ENCODE assay signal across 36 cellular contexts in genomic region chr21:45931397-45931969, GRCh38.
"Had no signal": no experiment of that assay in that cellular context is flagged by ENCODE, and none has a peak within 500 bp of the region (broad histone marks: within the 10 kb centered on the region; RNA-seq: fewer than 3 reads in every experiment).

No MANE protein-coding gene starts in this region.

- H3K9me3 ChIP-seq: colonic mucosa, lower lobe of right lung had no signal

- DNase-seq: activated CD4-positive, alpha-beta T cell treated with anti-CD3 and anti-CD28 coated beads for 1 hour; activated CD8-positive, alpha-beta memory T cell treated with anti-CD3 and anti-CD28 coated beads, Interleukin-2, amount 10 ng/mL, durations not matched to agents 7 days and 5 days; activated CD8-positive, alpha-beta T cell treated with anti-CD3 and anti-CD28 coated beads, Interleukin-2, amount 10 ng/mL, durations not matched to agents 7 days and 5 days; activated effector memory CD4-positive, alpha-beta T cell treated with Interleukin-2 at 50 U/mL for 16 hours; activated naive CD4-positive, alpha-beta T cell treated with Interleukin-2 at 50 U/mL for 16 hours; activated naive CD8-positive, alpha-beta T cell treated with anti-CD3 and anti-CD28 coated beads, Interleukin-2, amount 10 ng/mL, durations not matched to agents 7 days and 5 days; cerebellar nuclear complex; colonic mucosa; effector CD8-positive, alpha-beta T cell; esophagus squamous epithelium; foreskin melanocyte; heart right ventricle; kidney glomerular epithelial cell; lower lobe of right lung; mesenchymal stem cell; naive thymus-derived CD8-positive, alpha-beta T cell; occipital lobe; right cardiac atrium; spleen; stimulated activated CD4-positive, alpha-beta T cell treated with anti-CD3 and anti-CD28 coated beads, Interleukin-4, amount 100 ng/mL, for 1 hour; T-helper 17 cell; T1000; trophoblast cell; uterus had no signal

- H3K36me3 Mint-ChIP-seq: activated CD8-positive, alpha-beta memory T cell treated with anti-CD3 and anti-CD28 coated beads, Interleukin-2, amount 10 ng/mL, durations not matched to agents 7 days and 5 days; activated naive CD8-positive, alpha-beta T cell treated with anti-CD3 and anti-CD28 coated beads, Interleukin-2, amount 10 ng/mL, durations not matched to agents 7 days and 5 days had no signal

- H3K4me1 Mint-ChIP-seq: activated naive CD8-positive, alpha-beta T cell treated with anti-CD3 and anti-CD28 coated beads, Interleukin-2, amount 10 ng/mL, durations not matched to agents 7 days and 5 days; brain; neural crest cell; stimulated activated effector memory CD8-positive, alpha-beta T cell treated with anti-CD3 and anti-CD28 coated beads, Interleukin-12 subunit alpha, Interleukin-12 subunit beta, amount 100 ng/mL, for 72 hours; WTC11 had no signal

- H3K4me3 ChIP-seq: ascending aorta, cardiac muscle cell, colonic mucosa, esophagus squamous epithelium, heart right ventricle, left lung, lower lobe of right lung, spleen, thoracic aorta, uterus had no signal

- H3K4me1 ChIP-seq: ascending aorta, colonic mucosa, esophagus squamous epithelium, heart right ventricle, left lung, lower lobe of right lung, spleen, uterus had no signal

- H3K36me3 ChIP-seq: ascending aorta, cardiac muscle cell, colonic mucosa, esophagus squamous epithelium, heart right ventricle, lower lobe of right lung, thoracic aorta, uterus had no signal

- H3K27me3 Mint-ChIP-seq: activated naive CD8-positive, alpha-beta T cell treated with anti-CD3 and anti-CD28 coated beads, Interleukin-2, amount 10 ng/mL, durations not matched to agents 7 days and 5 days; naive thymus-derived CD8-positive, alpha-beta T cell; stimulated activated naive CD8-positive, alpha-beta T cell treated with anti-CD3 and anti-CD28 coated beads, Interleukin-15, Interleukin-2, amounts not matched to agents 100 ng/mL and 50 ng/mL, for 24 hours had no signal

- H3K4me3 Mint-ChIP-seq: activated CD8-positive, alpha-beta memory T cell treated with anti-CD3 and anti-CD28 coated beads, Interleukin-2, amount 10 ng/mL, durations not matched to agents 7 days and 5 days; activated CD8-positive, alpha-beta T cell treated with anti-CD3 and anti-CD28 coated beads, Interleukin-2, amount 10 ng/mL, durations not matched to agents 7 days and 5 days; activated naive CD8-positive, alpha-beta T cell treated with anti-CD3 and anti-CD28 coated beads, Interleukin-2, amount 10 ng/mL, durations not matched to agents 7 days and 5 days; brain; naive thymus-derived CD8-positive, alpha-beta T cell; neural crest cell; stimulated activated effector memory CD8-positive, alpha-beta T cell treated with anti-CD3 and anti-CD28 coated beads, Interleukin-12 subunit alpha, Interleukin-12 subunit beta, amount 100 ng/mL, for 72 hours; stimulated activated naive CD8-positive, alpha-beta T cell treated with anti-CD3 and anti-CD28 coated beads, Interleukin-15, Interleukin-2, amounts not matched to agents 100 ng/mL and 50 ng/mL, for 24 hours; T-helper 17 cell; WTC11 had no signal

- H3K27ac ChIP-seq: ascending aorta, cardiac muscle cell, colonic mucosa, epithelial cell of prostate, esophagus squamous epithelium, heart right ventricle, left lung, lower lobe of right lung, spleen, thoracic aorta, uterus had no signal

- H3K9me3 Mint-ChIP-seq: activated naive CD8-positive, alpha-beta T cell treated with anti-CD3 and anti-CD28 coated beads, Interleukin-2, amount 10 ng/mL, durations not matched to agents 7 days and 5 days; neural crest cell; stimulated activated effector memory CD8-positive, alpha-beta T cell treated with anti-CD3 and anti-CD28 coated beads, Interleukin-12 subunit alpha, Interleukin-12 subunit beta, amount 100 ng/mL, for 72 hours; stimulated activated naive CD8-positive, alpha-beta T cell treated with anti-CD3 and anti-CD28 coated beads, Interleukin-15, Interleukin-2, amounts not matched to agents 100 ng/mL and 50 ng/mL, for 24 hours had no signal

- H3K27ac Mint-ChIP-seq: activated CD8-positive, alpha-beta memory T cell treated with anti-CD3 and anti-CD28 coated beads, Interleukin-2, amount 10 ng/mL, durations not matched to agents 7 days and 5 days; activated CD8-positive, alpha-beta T cell treated with anti-CD3 and anti-CD28 coated beads, Interleukin-2, amount 10 ng/mL, durations not matched to agents 7 days and 5 days; activated naive CD8-positive, alpha-beta T cell treated with anti-CD3 and anti-CD28 coated beads, Interleukin-2, amount 10 ng/mL, durations not matched to agents 7 days and 5 days; brain; stimulated activated effector memory CD8-positive, alpha-beta T cell treated with anti-CD3 and anti-CD28 coated beads, Interleukin-12 subunit alpha, Interleukin-12 subunit beta, amount 100 ng/mL, for 72 hours; WTC11 had no signal

- H3K27me3 ChIP-seq: ascending aorta, cardiac muscle cell, colonic mucosa, left lung, uterus had no signal

- ATAC-seq: activated CD8-positive, alpha-beta memory T cell treated with anti-CD3 and anti-CD28 coated beads, Interleukin-2, amount 10 ng/mL, durations not matched to agents 7 days and 5 days; activated CD8-positive, alpha-beta T cell treated with anti-CD3 and anti-CD28 coated beads, Interleukin-2, amount 10 ng/mL, durations not matched to agents 7 days and 5 days; heart right ventricle; left lung; lower lobe of right lung; naive thymus-derived CD8-positive, alpha-beta T cell; right cardiac atrium; SK-N-SH treated with all-trans-retinoic acid at 6 μM for 48 hours; stimulated activated effector memory CD8-positive, alpha-beta T cell treated with anti-CD3 and anti-CD28 coated beads, Interleukin-12 subunit alpha, Interleukin-12 subunit beta, amount 100 ng/mL, for 72 hours; T-helper 17 cell; WTC11 had no signal

- FAIRE-seq: endometrium had no signal
